ENCODE assay signal across 1 cellular context in genomic region chr18:2653467-2653866, GRCh38.
TF ChIP-seq lines count a peak whose summit lies in the region.

No MANE protein-coding gene starts in this region.

TF ChIP-seq in HepG2, 621 proteins besides CTCF, POLR2A, EP300 and RAD21 (continued from another document):
- TF ChIP-seq ZBTB25 (CRISPR knock-in tag; IDR thresholded peaks at IDR 0.05), result no peak
- TF ChIP-seq ZNF605 (CRISPR knock-in tag; IDR thresholded peaks at IDR 0.05), result no peak
